14 cellular contexts compared by ENCODE assay signal in genomic region chr14:61197416-61197815, GRCh38.
"Had no signal": no experiment of that assay in that cellular context is flagged by ENCODE, and none has a peak within 500 bp of the region (broad histone marks: within the 10 kb centered on the region; RNA-seq: fewer than 3 reads in every experiment).

No MANE protein-coding gene starts in this region.

- H3K27me3 ChIP-seq: upper lobe of left lung had no signal

- H3K4me1 ChIP-seq: upper lobe of left lung had no signal

- ATAC-seq: activated naive CD4-positive, alpha-beta T cell treated with anti-CD3 and anti-CD28 coated beads, Interleukin-2, amount 50 U/mL, for 72 hours; esophagus mucosa; natural killer cell treated with Interleukin-12 subunit alpha and Interleukin-12 subunit beta and Interleukin-15 and Interleukin-18, amount 100 ng/mL, for 72 hours; stimulated activated naive B cell treated with anti-CD40 and anti-IgM and Interleukin-4, amounts not matched to agents 10 μg/mL and 1 μg/mL and 100 μg/mL, for 72 hours had no signal

- H3K4me3 ChIP-seq: thoracic aorta, upper lobe of left lung had no signal

- H3K4me3 Mint-ChIP-seq: dendritic cell treated with granulocyte-macrophage colony-stimulating factor and Interleukin-4, amounts not matched to agents 40 ng/mL and 50 ng/mL, for 4 days; mesothelial cell of epicardium; natural killer cell treated with Interleukin-12 subunit alpha and Interleukin-12 subunit beta and Interleukin-15 and Interleukin-18, amount 100 ng/mL, for 72 hours; stimulated activated naive B cell treated with anti-CD40 and anti-IgM and Interleukin-4, amounts not matched to agents 10 μg/mL and 1 μg/mL and 100 μg/mL, for 72 hours had no signal

- H3K36me3 Mint-ChIP-seq: activated naive CD4-positive, alpha-beta T cell treated with anti-CD3 and anti-CD28 coated beads, Interleukin-2, amount 50 U/mL, for 72 hours; mesothelial cell of epicardium; natural killer cell treated with Interleukin-12 subunit alpha and Interleukin-12 subunit beta and Interleukin-15 and Interleukin-18, amount 100 ng/mL, for 72 hours; stimulated activated naive B cell treated with anti-CD40 and anti-IgM and Interleukin-4, amounts not matched to agents 10 μg/mL and 1 μg/mL and 100 μg/mL, for 72 hours had no signal

- H3K36me3 ChIP-seq: thoracic aorta, upper lobe of left lung, WERI-Rb-1 had no signal

- H3K9me3 Mint-ChIP-seq: activated naive CD4-positive, alpha-beta T cell treated with anti-CD3 and anti-CD28 coated beads, Interleukin-2, amount 50 U/mL, for 72 hours; natural killer cell treated with Interleukin-12 subunit alpha and Interleukin-12 subunit beta and Interleukin-15 and Interleukin-18, amount 100 ng/mL, for 72 hours had no signal

- DNase-seq: activated CD4-positive, alpha-beta T cell treated with anti-CD3 and anti-CD28 coated beads, Interleukin-2, amount 50 U/mL, for 48 hours; activated gamma-delta T cell; amniotic stem cell; effector CD8-positive, alpha-beta T cell; hypothalamus; stimulated activated naive B cell treated with anti-CD40 and anti-IgM and Interleukin-4, amounts not matched to agents 10 μg/mL and 1 μg/mL and 100 μg/mL, for 72 hours; upper lobe of left lung; WERI-Rb-1 had no signal

- H3K27ac Mint-ChIP-seq: activated naive CD4-positive, alpha-beta T cell treated with anti-CD3 and anti-CD28 coated beads, Interleukin-2, amount 50 U/mL, for 72 hours; dendritic cell treated with granulocyte-macrophage colony-stimulating factor and Interleukin-4, amounts not matched to agents 40 ng/mL and 50 ng/mL, for 4 days; mesothelial cell of epicardium; natural killer cell treated with Interleukin-12 subunit alpha and Interleukin-12 subunit beta and Interleukin-15 and Interleukin-18, amount 100 ng/mL, for 72 hours; stimulated activated naive B cell treated with anti-CD40 and anti-IgM and Interleukin-4, amounts not matched to agents 10 μg/mL and 1 μg/mL and 100 μg/mL, for 72 hours had no signal

- H3K27ac ChIP-seq: thoracic aorta, upper lobe of left lung, WERI-Rb-1 had no signal

- H3K9me3 ChIP-seq: thoracic aorta, upper lobe of left lung had no signal
